Comparison of ENCODE assay signal across 26 cellular contexts in the genomic region with DNA sequence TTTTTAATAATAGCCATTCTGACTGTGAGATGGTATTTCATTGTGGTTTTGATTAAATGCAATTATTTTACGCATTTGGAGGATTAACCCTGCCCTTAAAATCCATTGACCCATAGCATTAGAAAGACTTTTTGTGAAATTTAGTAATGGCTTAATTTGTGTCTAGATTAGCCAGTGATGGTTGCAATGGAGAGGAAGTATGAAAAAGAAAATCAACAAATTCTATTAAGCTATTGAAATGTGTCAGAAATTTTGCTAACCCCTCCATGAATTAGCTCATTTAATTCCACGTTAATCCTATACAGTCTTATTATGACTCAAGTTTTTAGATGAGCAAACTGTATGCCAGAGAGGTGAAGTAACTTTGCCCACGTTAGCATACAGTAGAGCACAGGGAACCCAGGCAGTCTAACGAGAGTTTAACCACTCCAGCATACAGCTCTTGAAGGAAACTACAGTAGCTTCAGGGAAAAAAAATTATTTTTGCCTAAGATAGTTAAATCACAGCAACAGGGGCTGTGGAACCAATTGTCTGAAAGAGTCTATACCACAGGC.
"Had no signal": no experiment of that assay in that cellular context is flagged by ENCODE, and none has a peak within 500 bp of the region (broad histone marks: within the 10 kb centered on the region; RNA-seq: fewer than 3 reads in every experiment).

No MANE protein-coding gene starts in this region.

- H3K4me1 Mint-ChIP-seq: activated CD4-positive, alpha-beta memory T cell treated with anti-CD3 and anti-CD28 coated beads, Interleukin-2, amount 10 ng/mL, durations not matched to agents 7 days and 5 days; activated naive CD4-positive, alpha-beta T cell treated with anti-CD3 and anti-CD28 coated beads, Interleukin-2, amount 10 ng/mL, durations not matched to agents 7 days and 5 days; activated naive CD8-positive, alpha-beta T cell treated with anti-CD3 and anti-CD28 coated beads, Interleukin-2, amount 10 ng/mL, durations not matched to agents 7 days and 5 days; immature natural killer cell; T-helper 17 cell had no signal

- DNase-seq: activated CD4-positive, alpha-beta memory T cell treated with anti-CD3 and anti-CD28 coated beads, Interleukin-2, amount 10 ng/mL, durations not matched to agents 7 days and 5 days; activated CD4-positive, alpha-beta T cell treated with anti-CD3 and anti-CD28 coated beads for 48 hours; activated CD8-positive, alpha-beta memory T cell treated with anti-CD3 and anti-CD28 coated beads, Interleukin-2, amount 50 U/mL, for 48 hours; activated gamma-delta T cell; activated naive CD4-positive, alpha-beta T cell treated with anti-CD3 and anti-CD28 coated beads, Interleukin-2, amount 10 ng/mL, durations not matched to agents 7 days and 5 days; activated naive CD8-positive, alpha-beta T cell treated with anti-CD3 and anti-CD28 coated beads, Interleukin-2, amount 10 ng/mL, durations not matched to agents 7 days and 5 days; activated T-cell treated with anti-CD3 and anti-CD28 coated beads, Interleukin-2, amount 50 U/mL, for 24 hours; amniotic stem cell; dorsolateral prefrontal cortex; effector memory CD8-positive, alpha-beta T cell; heart left ventricle; hypothalamus; immature natural killer cell; mucosa of descending colon; right cardiac atrium; stimulated activated CD4-positive, alpha-beta T cell treated with anti-CD3 and anti-CD28 coated beads, Interleukin-4, amount 100 ng/mL, for 1 hour; T-helper 17 cell; trophoblast cell; WERI-Rb-1 had no signal

- H3K4me3 ChIP-seq: coronary artery, dorsolateral prefrontal cortex, heart left ventricle, mucosa of descending colon, thoracic aorta had no signal

- FAIRE-seq: urothelium cell line had no signal

- H3K27ac ChIP-seq: coronary artery, heart left ventricle, thoracic aorta, WERI-Rb-1 had no signal

- H3K9me3 ChIP-seq: mucosa of descending colon, thoracic aorta had no signal

- H3K27me3 Mint-ChIP-seq: activated CD4-positive, alpha-beta memory T cell treated with anti-CD3 and anti-CD28 coated beads, Interleukin-2, amount 10 ng/mL, durations not matched to agents 7 days and 5 days; activated naive CD4-positive, alpha-beta T cell treated with anti-CD3 and anti-CD28 coated beads, Interleukin-2, amount 10 ng/mL, durations not matched to agents 7 days and 5 days; activated naive CD8-positive, alpha-beta T cell treated with anti-CD3 and anti-CD28 coated beads, Interleukin-2, amount 10 ng/mL, durations not matched to agents 7 days and 5 days had no signal

- H3K36me3 ChIP-seq: heart left ventricle, thoracic aorta, WERI-Rb-1 had no signal

- H3K4me3 Mint-ChIP-seq: activated CD4-positive, alpha-beta memory T cell treated with anti-CD3 and anti-CD28 coated beads, Interleukin-2, amount 10 ng/mL, durations not matched to agents 7 days and 5 days; activated naive CD4-positive, alpha-beta T cell treated with anti-CD3 and anti-CD28 coated beads, Interleukin-2, amount 10 ng/mL, durations not matched to agents 7 days and 5 days; activated naive CD8-positive, alpha-beta T cell treated with anti-CD3 and anti-CD28 coated beads, Interleukin-2, amount 10 ng/mL, durations not matched to agents 7 days and 5 days; activated T-cell treated with anti-CD3 and anti-CD28 coated beads, Interleukin-2, amount 50 U/mL, for 24 hours; effector memory CD8-positive, alpha-beta T cell; immature natural killer cell; natural killer cell treated with Interleukin-12 subunit alpha and Interleukin-12 subunit beta and Interleukin-15 and Interleukin-18, amount 100 ng/mL, for 72 hours; stimulated activated naive CD8-positive, alpha-beta T cell treated with anti-CD3 and anti-CD28 coated beads, Interleukin-15, Interleukin-2, amounts not matched to agents 100 ng/mL and 50 ng/mL, for 24 hours; T-helper 17 cell had no signal

- H3K27ac Mint-ChIP-seq: activated CD4-positive, alpha-beta memory T cell treated with anti-CD3 and anti-CD28 coated beads, Interleukin-2, amount 10 ng/mL, durations not matched to agents 7 days and 5 days; activated naive CD4-positive, alpha-beta T cell treated with anti-CD3 and anti-CD28 coated beads, Interleukin-2, amount 10 ng/mL, durations not matched to agents 7 days and 5 days; activated naive CD8-positive, alpha-beta T cell treated with anti-CD3 and anti-CD28 coated beads, Interleukin-2, amount 10 ng/mL, durations not matched to agents 7 days and 5 days; activated T-cell treated with anti-CD3 and anti-CD28 coated beads, Interleukin-2, amount 50 U/mL, for 24 hours; effector memory CD8-positive, alpha-beta T cell; immature natural killer cell; natural killer cell treated with Interleukin-12 subunit alpha and Interleukin-12 subunit beta and Interleukin-15 and Interleukin-18, amount 100 ng/mL, for 72 hours; stimulated activated naive CD8-positive, alpha-beta T cell treated with anti-CD3 and anti-CD28 coated beads, Interleukin-15, Interleukin-2, amounts not matched to agents 100 ng/mL and 50 ng/mL, for 24 hours; T-helper 17 cell had no signal

- H3K36me3 Mint-ChIP-seq: activated naive CD4-positive, alpha-beta T cell treated with anti-CD3 and anti-CD28 coated beads, Interleukin-2, amount 10 ng/mL, durations not matched to agents 7 days and 5 days; activated naive CD8-positive, alpha-beta T cell treated with anti-CD3 and anti-CD28 coated beads, Interleukin-2, amount 10 ng/mL, durations not matched to agents 7 days and 5 days; immature natural killer cell; natural killer cell treated with Interleukin-12 subunit alpha and Interleukin-12 subunit beta and Interleukin-15 and Interleukin-18, amount 100 ng/mL, for 72 hours had no signal

- H3K27me3 ChIP-seq: dorsolateral prefrontal cortex had no signal

- ATAC-seq: activated CD4-positive, CD25-positive, alpha-beta regulatory T cell treated with anti-CD3 and anti-CD28 coated beads, Interleukin-2, amount 50 U/mL, for 24 hours; effector memory CD8-positive, alpha-beta T cell; esophagus mucosa; heart left ventricle; mucosa of descending colon; right cardiac atrium; T-helper 17 cell had no signal

- H3K4me1 ChIP-seq: heart left ventricle had no signal

- H3K9me3 Mint-ChIP-seq: activated CD4-positive, alpha-beta memory T cell treated with anti-CD3 and anti-CD28 coated beads, Interleukin-2, amount 10 ng/mL, durations not matched to agents 7 days and 5 days; activated naive CD4-positive, alpha-beta T cell treated with anti-CD3 and anti-CD28 coated beads, Interleukin-2, amount 10 ng/mL, durations not matched to agents 7 days and 5 days; activated T-cell treated with anti-CD3 and anti-CD28 coated beads, Interleukin-2, amount 50 U/mL, for 24 hours; effector memory CD8-positive, alpha-beta T cell; natural killer cell treated with Interleukin-12 subunit alpha and Interleukin-12 subunit beta and Interleukin-15 and Interleukin-18, amount 100 ng/mL, for 72 hours had no signal
